ENCODE assay signal across 1 cellular context in the genomic region with DNA sequence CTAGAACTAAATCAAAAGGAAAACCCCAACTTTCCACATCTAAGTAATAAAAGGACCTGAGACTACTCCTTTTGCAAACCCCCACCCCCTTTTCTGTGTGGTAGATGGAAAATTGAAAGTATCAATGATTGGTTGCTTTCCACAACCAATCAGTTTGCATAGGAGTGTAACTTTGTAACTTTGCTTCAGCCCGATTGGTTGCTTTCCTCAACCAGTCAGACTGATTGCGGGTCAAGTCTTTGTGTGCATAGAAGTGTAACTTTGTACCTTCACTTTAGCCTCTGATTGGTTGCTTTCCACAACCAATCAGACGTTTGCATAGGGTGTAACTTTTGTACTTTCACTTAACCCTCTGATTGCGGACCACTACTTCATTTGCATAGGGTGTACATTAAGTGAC.
TF ChIP-seq lines count a peak whose summit lies in the region.

No MANE protein-coding gene starts in this region.

TF ChIP-seq in HepG2, 621 proteins besides CTCF, POLR2A, EP300 and RAD21:
- TF ChIP-seq ATF7 (IDR thresholded peaks at IDR 0.05) (no peak), ATF7 (CRISPR knock-in tag; IDR thresholded peaks at IDR 0.05) (no peak), HNF4A (CRISPR knock-in tag; IDR thresholded peaks at IDR 0.05) (peak; percentile 42), ZC3H4 (CRISPR knock-in tag; IDR thresholded peaks at IDR 0.05; ENCODE audit: borderline replicate concordance) (no peak), ZNF652 (CRISPR knock-in tag; IDR thresholded peaks at IDR 0.05; ENCODE audit: borderline replicate concordance, low read depth) (peak; percentile 89), NFYC (CRISPR knock-in tag; IDR thresholded peaks at IDR 0.05) (peak; percentile 83), RFX5 (IDR thresholded peaks at IDR 0.05; ENCODE audit: low read depth, low read length) (0 out of 2 replicates have a peak, but pooled peaks have one; percentile 11), NFYB (CRISPR knock-in tag; IDR thresholded peaks at IDR 0.05) (peak; percentile 83), ZMYM4 (CRISPR knock-in tag; IDR thresholded peaks at IDR 0.05) (peak; percentile 54; the same call in 1 of the 2 replicates)
- TF ChIP-seq, protein P1, sequence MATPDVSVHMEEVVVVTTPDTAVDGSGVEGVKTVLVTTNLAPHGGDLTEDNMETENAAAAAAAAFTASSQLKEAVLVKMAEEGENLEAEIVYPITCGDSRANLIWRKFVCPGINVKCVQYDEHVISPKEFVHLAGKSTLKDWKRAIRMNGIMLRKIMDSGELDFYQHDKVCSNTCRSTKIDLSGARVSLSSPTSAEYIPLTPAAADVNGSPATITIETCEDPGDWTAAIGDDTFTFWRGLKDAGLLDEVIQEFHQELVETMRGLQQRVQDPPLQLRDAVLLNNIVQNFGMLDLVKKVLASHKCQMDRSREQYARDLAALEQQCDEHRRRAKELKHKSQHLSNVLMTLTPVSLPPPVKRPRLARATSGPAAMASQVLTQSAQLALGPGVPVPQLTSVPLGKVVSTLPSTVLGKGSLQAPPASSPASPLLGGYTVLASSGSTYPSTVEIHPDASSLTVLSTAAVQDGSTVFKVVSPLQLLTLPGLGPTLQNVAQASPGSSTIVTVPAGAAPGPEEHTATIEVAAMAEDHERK (CRISPR knock-in tag; IDR thresholded peaks at IDR 0.05; ENCODE audit: low read depth) = no peak
